Comparison of ENCODE assay signal across 1 cellular context in genomic region chr2:195575021-195575420, GRCh38.
TF ChIP-seq lines count a peak whose summit lies in the region.

No MANE protein-coding gene starts in this region.

TF ChIP-seq in IMR-90, 13 proteins besides CTCF, POLR2A, EP300 and RAD21 (continued from another document):
- no peak for TF ChIP-seq ELK1 (IDR thresholded peaks at IDR 0.05; ENCODE audit: borderline replicate concordance, low read depth, low read length)
- no peak for TF ChIP-seq SMC3 (IDR thresholded peaks at IDR 0.05; ENCODE audit: low read depth, low read length)
- TF ChIP-seq USF2 (IDR thresholded peaks at IDR 0.05; ENCODE audit: low read depth, low read length) = no peak
- no peak for TF ChIP-seq RCOR1 (IDR thresholded peaks at IDR 0.05; ENCODE audit: insufficient replicate concordance, low read length)
- TF ChIP-seq FOS (IDR thresholded peaks at IDR 0.05; ENCODE audit: low read depth, low read length) = no peak
